9 cellular contexts compared by ENCODE assay signal in the genomic region with DNA sequence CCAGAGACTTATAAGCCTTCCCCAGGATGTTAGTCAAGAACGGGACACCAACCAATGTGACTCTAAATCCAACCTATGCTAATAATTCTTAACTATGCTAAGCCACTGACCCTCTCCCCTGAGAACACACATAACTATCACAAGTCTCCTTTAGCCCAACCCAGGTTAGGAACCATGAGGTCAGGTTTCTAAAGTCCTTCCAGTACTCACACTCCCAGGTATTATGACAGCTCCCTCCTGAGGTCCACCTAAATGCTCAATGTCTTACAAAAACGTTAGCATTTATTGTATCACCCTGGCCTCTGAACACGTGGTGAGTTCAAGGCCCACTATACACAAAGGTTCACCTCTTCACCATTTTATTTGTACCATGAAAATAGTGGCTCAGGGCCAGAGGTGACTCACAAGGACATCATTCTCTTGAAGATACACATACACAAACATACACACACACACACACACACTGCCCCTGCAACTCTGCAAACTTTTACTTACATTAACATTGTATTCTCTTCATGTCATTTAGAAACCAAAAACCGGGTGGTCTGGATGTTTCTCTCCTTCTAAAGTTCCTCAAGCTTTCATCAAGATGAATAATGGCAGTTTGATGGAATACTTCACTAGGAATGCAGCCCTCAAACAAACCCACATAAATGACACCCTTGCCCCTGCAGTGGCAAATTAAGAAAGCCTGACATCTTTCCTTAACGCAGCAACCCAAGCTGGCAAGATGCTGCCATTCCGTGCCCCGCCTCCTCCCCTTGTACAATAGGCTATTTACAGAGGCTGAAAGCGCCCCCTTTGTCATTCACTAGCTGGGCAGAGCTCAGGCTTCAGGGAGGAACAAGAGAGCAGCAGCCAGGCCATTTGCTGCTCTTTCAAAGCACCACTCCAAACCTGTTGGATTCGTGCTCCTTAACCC. TPM values are rescaled to one million over a fixed set of nuclear protein-coding genes. Genes with fewer than 3 reads are reported as not detected.
DNase-seq lines count a peak whose midpoint lies in the region; TF ChIP-seq lines count a peak whose summit lies in the region.
"Had no signal": no experiment of that assay in that cellular context is flagged by ENCODE, and none has a peak within 500 bp of the region (broad histone marks: within the 10 kb centered on the region; RNA-seq: fewer than 3 reads in every experiment).

No MANE protein-coding gene starts in this region.

- no peaks in the 10 kb centered on the region for H3K27me3 ChIP-seq in H9 (ENCODE audit: insufficient read depth, low read length)
- no peaks in the 10 kb centered on the region for H3K27me3 ChIP-seq in PC-9 (ENCODE audit: insufficient read depth, low read depth)

- H3T11ph ChIP-seq in H9 (ENCODE audit: low read length): no peak overlapping the region

- H3K36me3 Mint-ChIP-seq in H9 (ENCODE audit: insufficient read depth in 1 of 3, low read depth in 3 of 3) (no peaks in the 10 kb centered on the region), progenitor cell of endocrine pancreas (ENCODE audit: insufficient read depth) (no peaks in the 10 kb centered on the region)

- no peak overlapping the region for H2BK12ac ChIP-seq in H9 (ENCODE audit: insufficient read length, low read depth, low read length)

- no peak overlapping the region for H4K91ac ChIP-seq in H9 (ENCODE audit: insufficient read length, low read depth, low read length)

- no peak overlapping the region for H3K4ac ChIP-seq in H9 (ENCODE audit: low read depth, low read length)

- no peak overlapping the region for H3K9ac ChIP-seq in H9 (ENCODE audit: extremely low read depth, insufficient read length, low read length)

- H4K8ac ChIP-seq in H9 (replicated peaks; ENCODE audit: insufficient read length, low read depth, low read length): no peak overlapping the region

- no peak overlapping the region for H3K14ac ChIP-seq in H9 (ENCODE audit: insufficient read depth, low read length)

- POLR2A ChIA-PET in PC-9 (lab: Charles Lee; ENCODE audit: unreplicated experiment): no interaction called here

- H3K4me3 Mint-ChIP-seq in H9 (no peak overlapping the region), progenitor cell of endocrine pancreas (ENCODE audit: low read depth) (no peak overlapping the region)

- H3K4me1 Mint-ChIP-seq in H9 (peaks cover 30% of the 10 kb centered on the region in 2 experiments), progenitor cell of endocrine pancreas (ENCODE audit: low read depth) (peaks cover 17% of the 10 kb centered on the region)

- H3K27ac Mint-ChIP-seq in H9 (no peak overlapping the region), progenitor cell of endocrine pancreas (no peak overlapping the region)

- H3K18ac ChIP-seq in H9 (ENCODE audit: insufficient read length, low read depth, low read length): no peak overlapping the region

- H3K4me3 ChIP-seq in PC-9 (no peak overlapping the region), fibroblast of pulmonary artery (replicated peaks; ENCODE audit: low read depth, low read length) (no peak overlapping the region)

- no peak overlapping the region for H2AK5ac ChIP-seq in H9 (ENCODE audit: insufficient read length, low read length)

- H3K79me2 ChIP-seq in H9 (ENCODE audit: insufficient read depth, low read length): no peaks in the 10 kb centered on the region
- peaks cover 55% of the 10 kb centered on the region for H3K79me2 ChIP-seq in PC-9 (ENCODE audit: low read depth)

- no peak overlapping the region for H2BK20ac ChIP-seq in H9 (ENCODE audit: low read depth, low read length, poor library complexity, severe bottlenecking)

- H3K27me3 Mint-ChIP-seq in H9 (ENCODE audit: low read depth) (peaks cover 23% of the 10 kb centered on the region), progenitor cell of endocrine pancreas (peaks cover 32% of the 10 kb centered on the region)

- WGBS in H9 (ENCODE audit: extremely low coverage, insufficient read length, low lambda C conversion rate): no CpG with 5 or more reads among the region's 9 CpGs

- H3K56ac ChIP-seq in H9 (ENCODE audit: insufficient read length, low read depth, low read length): no peak overlapping the region

- no peak overlapping the region for H2BK15ac ChIP-seq in H9 (ENCODE audit: low read depth, low read length)

- H3K4me2 ChIP-seq in H9 (ENCODE audit: insufficient read depth, insufficient read length, low read length): no peak overlapping the region
- H3K4me2 ChIP-seq in PC-9: peak overlapping the region; percentile 19

- H2AFZ ChIP-seq in H9 (ENCODE audit: low read length) (no peak overlapping the region), PC-9 (no peak overlapping the region)

- H3K23ac ChIP-seq in H9 (ENCODE audit: insufficient read length, low read depth, low read length): no peak overlapping the region

- CTCF ChIA-PET in PC-9 (lab: Charles Lee): no interaction called here

- H3K9me2 ChIP-seq in PC-9 (ENCODE audit: insufficient read depth): no peaks in the 10 kb centered on the region

- no peaks in the 10 kb centered on the region for H3K9me3 ChIP-seq in H9 (ENCODE audit: control insufficient read depth, low read depth, low read length)
- H3K9me3 ChIP-seq in PC-9 (ENCODE audit: insufficient read depth, low read depth): no peaks in the 10 kb centered on the region

- peaks cover 18% of the 10 kb centered on the region for H3F3A ChIP-seq in PC-9 (ENCODE audit: insufficient read depth, low read depth)

- TF ChIP-seq CTCF in H9 (conservative IDR thresholded peaks at IDR 0.05) (no peak), PC-9 (conservative IDR thresholded peaks at IDR 0.05) (no peak), fibroblast of pulmonary artery (IDR thresholded peaks at IDR 0.05; ENCODE audit: low read length, missing control alignments) (no peak), progenitor cell of endocrine pancreas (IDR thresholded peaks at IDR 0.05; ENCODE audit: unreplicated experiment) (peak; percentile 7)

- H3K23me2 ChIP-seq in H9 (ENCODE audit: insufficient read length, low read depth, low read length, poor library complexity, severe bottlenecking): no peaks in the 10 kb centered on the region

- BruUV-seq in PC-9 (replicated peaks; lab: Mats Ljungman, UMichigan): no TSS peak

- H4K20me1 ChIP-seq in H9 (ENCODE audit: control insufficient read depth, insufficient read depth, insufficient read length) (no peaks in the 10 kb centered on the region), PC-9 (ENCODE audit: insufficient read depth) (no peaks in the 10 kb centered on the region)

- no peak overlapping the region for H2BK120ac ChIP-seq in H9 (ENCODE audit: low read depth, low read length, poor library complexity, severe bottlenecking)

- no peaks in the 10 kb centered on the region for H3K36me3 ChIP-seq in PC-9 (ENCODE audit: low read depth)

- intact Hi-C loops in PC-9 (cut with micrococcal nuclease; ENCODE audit: unreplicated experiment): no loop called here

- peak; percentile 84 for DNase-seq in H9
- peak in 1 of 2 experiments; percentile 52 for DNase-seq in PC-9
- DNase-seq in fibroblast of pulmonary artery (ENCODE audit: low read depth): peak; percentile 70
- no peak for DNase-seq in progenitor cell of endocrine pancreas (ENCODE audit: low spot score, unreplicated experiment)
- no peak for DNase-seq in amniotic stem cell (lab: John Stamatoyannopoulos, UW)
- DNase-seq in activated effector memory CD4-positive, alpha-beta T cell treated with Interleukin-2 at 50 U/mL for 16 hours: no peak
- no peak for DNase-seq in effector CD8-positive, alpha-beta T cell (lab: John Stamatoyannopoulos, UW)
- DNase-seq in GM03348 (ENCODE audit: low spot score): no peak
- DNase-seq: activated CD4-positive, alpha-beta T cell treated with anti-CD3 and anti-CD28 coated beads, Interleukin-2, amount 50 U/mL, for 4 hours had no signal

- H3K4me1 ChIP-seq in H9 (ENCODE audit: insufficient read depth, low read length) (peaks cover 6% of the 10 kb centered on the region; the same call in 1 of the 2 replicates), PC-9 (replicated peaks; ENCODE audit: insufficient read depth) (peaks cover 69% of the 10 kb centered on the region)

- H4K5ac ChIP-seq in H9 (ENCODE audit: insufficient read length, low read depth, low read length): no peak overlapping the region

- no peaks in the 10 kb centered on the region for H3K79me1 ChIP-seq in H9 (ENCODE audit: insufficient read depth, low read depth, low read length, poor library complexity, severe bottlenecking)

- no peaks in the 10 kb centered on the region for H3K9me3 Mint-ChIP-seq in H9
- no peaks in the 10 kb centered on the region for H3K9me3 Mint-ChIP-seq in progenitor cell of endocrine pancreas (ENCODE audit: low read depth)

- H3K27ac ChIP-seq in H9 (ENCODE audit: insufficient read length, low read depth, low read length) (peak overlapping the region; percentile 25), PC-9 (no peak overlapping the region)

- H2BK5ac ChIP-seq in H9 (ENCODE audit: insufficient read length, low read length): no peak overlapping the region

RNA-seq across cellular contexts. Expression of gene ACSL1, which starts 17.7 kb away (rescaled TPM):
- total RNA-seq in H9 (2021) (3.1 and 3.5 TPM in 2 replicates), PC-9 (2021) (50.1 and 96.6 TPM in 2 replicates), progenitor cell of endocrine pancreas (6.3 and 6.4 TPM in 2 replicates)

Comparison
In these comparisons a context has a peak if more than half of its experiments do, and no peak if none do; other contexts are left out.
1. DNase-seq: peak in H9 (single experiment) and fibroblast of pulmonary artery (single experiment); none in progenitor cell of endocrine pancreas (single experiment), amniotic stem cell (single experiment), activated effector memory CD4-positive, alpha-beta T cell treated with Interleukin-2 at 50 U/mL for 16 hours (single experiment), effector CD8-positive, alpha-beta T cell (single experiment) and GM03348 (single experiment).